Comparison of ENCODE assay signal across 15 cellular contexts in the genomic region with DNA sequence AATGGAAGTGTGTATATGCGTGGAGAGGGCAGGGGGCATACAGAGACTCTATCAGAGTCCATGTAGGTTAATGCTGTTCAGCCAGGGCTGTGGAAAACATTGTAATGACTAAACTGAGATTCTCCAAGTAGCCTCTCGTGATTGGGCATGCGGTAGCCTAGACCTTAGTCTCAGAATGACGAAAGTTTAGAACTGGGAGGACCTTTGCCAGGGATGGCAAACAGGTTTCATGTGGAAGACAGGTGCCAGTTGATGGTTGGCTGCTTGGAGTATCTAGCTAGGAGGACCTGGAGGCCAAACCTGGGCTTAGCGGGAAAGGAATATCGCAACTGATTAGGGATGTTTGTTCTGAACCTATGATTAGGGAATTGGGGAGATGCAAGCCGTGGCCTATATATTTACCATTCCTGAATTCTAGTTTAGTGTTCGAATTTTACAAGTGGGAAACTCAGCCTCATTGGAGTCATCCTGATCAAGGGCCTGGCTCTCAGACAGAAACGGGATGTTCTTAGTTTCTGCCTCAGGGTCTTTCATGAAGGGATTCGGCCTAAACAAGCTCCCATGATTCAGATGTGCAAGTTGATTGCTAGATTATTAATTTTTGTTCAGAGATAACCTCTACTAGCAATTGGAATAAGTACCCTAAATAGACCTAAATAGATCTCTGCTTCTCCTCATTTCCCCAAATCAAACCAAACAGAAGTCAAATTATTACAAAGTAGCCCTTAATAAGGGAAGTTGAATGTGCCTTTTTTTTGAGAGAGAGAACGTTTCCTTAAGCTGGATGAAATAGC. TPM values are rescaled to one million over a fixed set of nuclear protein-coding genes. Genes with fewer than 3 reads are reported as not detected.
DNase-seq lines count a peak whose midpoint lies in the region; ATAC-seq and TF ChIP-seq lines count a peak whose summit lies in the region.
"Had no signal": no experiment of that assay in that cellular context is flagged by ENCODE, and none has a peak within 500 bp of the region (broad histone marks: within the 10 kb centered on the region; RNA-seq: fewer than 3 reads in every experiment).

No MANE protein-coding gene starts in this region.

- H3K23ac ChIP-seq in trophoblast cell (ENCODE audit: low read length) = no peak overlapping the region

- peak in 1 of 2 experiments; percentile 70; a peak in 2 of 4 replicates for TF ChIP-seq EP300 in SK-N-SH (IDR thresholded peaks at IDR 0.05; ENCODE audit: borderline replicate concordance in 1 of 2, low read depth in 1 of 2, low read length in 1 of 2)

- 88% methylated on average over 10 of the region's 11 CpGs for WGBS in SK-N-SH (ENCODE audit: low lambda C conversion rate)
- no CpG with 5 or more reads among the region's 11 CpGs for WGBS in trophoblast cell (ENCODE audit: extremely low coverage, insufficient coverage, insufficient read length)

- H3K27ac ChIP-seq in SK-N-SH (ENCODE audit: low read depth in 2 of 2, low read length in 1 of 2) = peak overlapping the region in 1 of 2 experiments; percentile 74; a peak in 1 of 4 replicates
- H3K27ac ChIP-seq in foreskin keratinocyte = peak overlapping the region; percentile 53
- H3K27ac ChIP-seq in trophoblast cell (ENCODE audit: low read depth, low read length) = no peak overlapping the region
- H3K27ac ChIP-seq in Peyer's patch = no peak overlapping the region
- H3K27ac ChIP-seq: 22Rv1 had no signal

- no peak overlapping the region for H4K12ac ChIP-seq in trophoblast cell (ENCODE audit: low read depth, low read length)

- no peaks in the 10 kb centered on the region for H3K27me3 Mint-ChIP-seq in WTC11 (ENCODE audit: low read depth)
- peaks cover 11% of the 10 kb centered on the region for H3K27me3 Mint-ChIP-seq in activated T-helper 1 cell treated with anti-CD3 and anti-CD28 coated beads, Interleukin-12 subunit alpha, Interleukin-12 subunit beta, Interleukin-2, Interleukin-4 antibody, amounts not matched to agents 30 ng/mL and 10 ng/mL and 1 ng/mL, durations not matched to agents 14 hours and 24 hours and 36 hours (ENCODE audit: insufficient read depth)

- H3K27me3 ChIP-seq in SK-N-SH (ENCODE audit: insufficient read depth) (no peaks in the 10 kb centered on the region), foreskin keratinocyte (no peaks in the 10 kb centered on the region), trophoblast cell (ENCODE audit: insufficient read depth, low read length) (no peaks in the 10 kb centered on the region), Peyer's patch (no peaks in the 10 kb centered on the region)

- H3K4me2 ChIP-seq in SK-N-SH (no peak overlapping the region), trophoblast cell (ENCODE audit: low read length) (no peak overlapping the region)

- POLR2A ChIA-PET in SK-N-SH (lab: Yijun Ruan, JAX) = no interaction called here
- POLR2A ChIA-PET in WTC11 (lab: Charles Lee) = no interaction called here

- no peak overlapping the region for H2BK12ac ChIP-seq in trophoblast cell (ENCODE audit: low read length)

- H3K9me2 ChIP-seq in SK-N-SH = no peaks in the 10 kb centered on the region

- H2BK5ac ChIP-seq in trophoblast cell (ENCODE audit: low read depth, low read length, poor library complexity) = no peak overlapping the region

- H3K36me3 Mint-ChIP-seq in WTC11 = peaks cover 24% of the 10 kb centered on the region
- H3K36me3 Mint-ChIP-seq in activated T-helper 1 cell treated with anti-CD3 and anti-CD28 coated beads, Interleukin-12 subunit alpha, Interleukin-12 subunit beta, Interleukin-2, Interleukin-4 antibody, amounts not matched to agents 30 ng/mL and 10 ng/mL and 1 ng/mL, durations not matched to agents 14 hours and 24 hours and 36 hours (ENCODE audit: low read depth) = no peaks in the 10 kb centered on the region
- H3K36me3 Mint-ChIP-seq: CD14-positive monocyte had no signal

- H4K20me1 ChIP-seq in SK-N-SH (ENCODE audit: insufficient read depth) = no peaks in the 10 kb centered on the region

- TF ChIP-seq POLR2A in Peyer's patch (IDR thresholded peaks at IDR 0.05) = no peak

- no peak overlapping the region for H2AFZ ChIP-seq in SK-N-SH (ENCODE audit: low read depth)
- H2AFZ ChIP-seq in trophoblast cell (ENCODE audit: insufficient read depth, low read length, poor library complexity) = no peak overlapping the region

- H3K4me1 ChIP-seq in SK-N-SH (ENCODE audit: control insufficient read depth in 1 of 2, insufficient read depth in 2 of 2, low read depth in 1 of 2, low read length in 1 of 2) (peaks cover 8 to 22% of the 10 kb centered on the region in 2 experiments; a peak in 2 of 4 replicates), foreskin keratinocyte (peaks cover 15% of the 10 kb centered on the region), trophoblast cell (ENCODE audit: control insufficient read depth in 1 of 2, insufficient read depth in 2 of 2, low read length in 2 of 2) (peaks cover 2 to 4% of the 10 kb centered on the region in 2 experiments), Peyer's patch (peaks cover 0 to 13% (median 0%) of the 10 kb centered on the region in 4 donors)
- H3K4me1 ChIP-seq: Caco-2 had no signal

- H3K9ac ChIP-seq in SK-N-SH = no peak overlapping the region
- H3K9ac ChIP-seq in trophoblast cell (ENCODE audit: low read length) = peak overlapping the region; percentile 44

- TF ChIP-seq CTCF in SK-N-SH (IDR thresholded peaks at IDR 0.05) (no peak), WTC11 (IDR thresholded peaks at IDR 0.05) (no peak), foreskin keratinocyte (conservative IDR thresholded peaks at IDR 0.05) (no peak), Peyer's patch (IDR thresholded peaks at IDR 0.05) (no peak)

- H3K36me3 ChIP-seq in SK-N-SH (replicated peaks in 1 of 2; ENCODE audit: control insufficient read depth in 1 of 2, insufficient read depth in 2 of 2, low read length in 1 of 2) (no peaks in the 10 kb centered on the region), trophoblast cell (ENCODE audit: control insufficient read depth in 1 of 2, insufficient read depth in 2 of 2, low read length in 2 of 2) (peaks cover 0 to 2% of the 10 kb centered on the region in 2 experiments), Peyer's patch (peaks cover 0 to under 1% (median 0%) of the 10 kb centered on the region in 3 donors)

- peaks cover 2% of the 10 kb centered on the region for H3K79me1 ChIP-seq in trophoblast cell (ENCODE audit: low read length)

- TF ChIP-seq RAD21 in SK-N-SH (IDR thresholded peaks at IDR 0.05; ENCODE audit: low read length) = no peak

- no peak overlapping the region for H3K14ac ChIP-seq in trophoblast cell (ENCODE audit: low read length)

- no peak for DNase-seq in SK-N-SH
- DNase-seq in WTC11 (ENCODE audit: low spot score) = no peak
- no peak for DNase-seq in foreskin keratinocyte
- DNase-seq in trophoblast cell = no peak
- no peak for DNase-seq in activated T-helper 1 cell treated with anti-CD3 and anti-CD28 coated beads, Interleukin-12 subunit alpha, Interleukin-12 subunit beta, Interleukin-2, Interleukin-4 antibody, amounts not matched to agents 30 ng/mL and 10 ng/mL and 1 ng/mL, durations not matched to agents 14 hours and 24 hours and 36 hours (ENCODE audit: low spot score)
- no peak for DNase-seq in Peyer's patch
- no peak for DNase-seq in NOMO-1 treated with dmso at 0.1 percent for 144 hours (lab: John Stamatoyannopoulos, UW; ENCODE audit: unreplicated experiment)
- DNase-seq: Caco-2; CD8-positive, alpha-beta T cell; DND-41; GDM1 had no signal

- CTCF ChIA-PET in SK-N-SH (lab: Yijun Ruan, JAX) = interaction anchor here (1.1 kb wide), 1 partner anchor 46 kb away, joined by 3 read pairs; no protein-coding TSS in a partner anchor
- CTCF ChIA-PET in WTC11 (lab: Charles Lee) = interaction anchor here (0.8 kb wide), 1 partner anchor 46 kb away, joined by 3 read pairs; no protein-coding TSS in a partner anchor

- H2BK120ac ChIP-seq in trophoblast cell (ENCODE audit: insufficient read depth, low read length, poor library complexity) = no peak overlapping the region

- ATAC-seq in SK-N-SH treated with all-trans-retinoic acid at 6 μM for 48 hours (no peak), WTC11 (no peak), foreskin keratinocyte (peak; percentile 59)
- ATAC-seq: CD8-positive, alpha-beta T cell; HCT116 had no signal

- H3K18ac ChIP-seq in trophoblast cell (ENCODE audit: low read length) = no peak overlapping the region

- H3K27ac Mint-ChIP-seq in WTC11 = peak overlapping the region; percentile 65
- H3K27ac Mint-ChIP-seq in activated T-helper 1 cell treated with anti-CD3 and anti-CD28 coated beads, Interleukin-12 subunit alpha, Interleukin-12 subunit beta, Interleukin-2, Interleukin-4 antibody, amounts not matched to agents 30 ng/mL and 10 ng/mL and 1 ng/mL, durations not matched to agents 14 hours and 24 hours and 36 hours = no peak overlapping the region
- H3K27ac Mint-ChIP-seq: CD14-positive monocyte; CD8-positive, alpha-beta T cell had no signal

- no peak overlapping the region for H3K4me3 ChIP-seq in SK-N-SH (ENCODE audit: low read depth in 2 of 2, low read length in 1 of 2)
- H3K4me3 ChIP-seq in trophoblast cell (ENCODE audit: low read depth, low read length) = no peak overlapping the region
- H3K4me3 ChIP-seq in Peyer's patch = no peak overlapping the region

- no peaks in the 10 kb centered on the region for H3K9me3 Mint-ChIP-seq in WTC11
- H3K9me3 Mint-ChIP-seq in activated T-helper 1 cell treated with anti-CD3 and anti-CD28 coated beads, Interleukin-12 subunit alpha, Interleukin-12 subunit beta, Interleukin-2, Interleukin-4 antibody, amounts not matched to agents 30 ng/mL and 10 ng/mL and 1 ng/mL, durations not matched to agents 14 hours and 24 hours and 36 hours = no peaks in the 10 kb centered on the region
- H3K9me3 Mint-ChIP-seq: CD14-positive monocyte; CD8-positive, alpha-beta T cell had no signal

- H3K4me3 Mint-ChIP-seq in WTC11 = no peak overlapping the region
- H3K4me3 Mint-ChIP-seq in activated T-helper 1 cell treated with anti-CD3 and anti-CD28 coated beads, Interleukin-12 subunit alpha, Interleukin-12 subunit beta, Interleukin-2, Interleukin-4 antibody, amounts not matched to agents 30 ng/mL and 10 ng/mL and 1 ng/mL, durations not matched to agents 14 hours and 24 hours and 36 hours = no peak overlapping the region
- H3K4me3 Mint-ChIP-seq: CD14-positive monocyte; CD8-positive, alpha-beta T cell had no signal

- H3F3A ChIP-seq in SK-N-SH (replicated peaks; ENCODE audit: insufficient read depth) = peaks cover 12% of the 10 kb centered on the region

- H3K4ac ChIP-seq in trophoblast cell (ENCODE audit: low read depth, low read length) = no peak overlapping the region

- no peak overlapping the region for H2AK5ac ChIP-seq in trophoblast cell (ENCODE audit: low read length)

- intact Hi-C loops in activated T-helper 1 cell treated with anti-CD3 and anti-CD28 coated beads, Interleukin-12 subunit alpha, Interleukin-12 subunit beta, Interleukin-2, Interleukin-4 antibody, amounts not matched to agents 30 ng/mL and 10 ng/mL and 1 ng/mL, durations not matched to agents 14 hours and 24 hours and 36 hours (cut with micrococcal nuclease) = no loop called here

- H4K91ac ChIP-seq in trophoblast cell (ENCODE audit: low read depth, low read length) = no peak overlapping the region

- no peak overlapping the region for H4K8ac ChIP-seq in trophoblast cell (ENCODE audit: low read depth, low read length)

- H3K9me3 ChIP-seq in SK-N-SH = no peaks in the 10 kb centered on the region
- no peaks in the 10 kb centered on the region for H3K9me3 ChIP-seq in trophoblast cell (ENCODE audit: insufficient read depth, low read depth, low read length)
- no peaks in the 10 kb centered on the region for H3K9me3 ChIP-seq in Peyer's patch
- H3K9me3 ChIP-seq: Caco-2 had no signal

- H3K79me2 ChIP-seq in SK-N-SH (ENCODE audit: insufficient read depth) = no peaks in the 10 kb centered on the region
- no peaks in the 10 kb centered on the region for H3K79me2 ChIP-seq in trophoblast cell (ENCODE audit: control insufficient read depth, insufficient read depth, low read length, poor library complexity)

- H3K4me1 Mint-ChIP-seq in WTC11 = peaks cover 31% of the 10 kb centered on the region
- no peaks in the 10 kb centered on the region for H3K4me1 Mint-ChIP-seq in activated T-helper 1 cell treated with anti-CD3 and anti-CD28 coated beads, Interleukin-12 subunit alpha, Interleukin-12 subunit beta, Interleukin-2, Interleukin-4 antibody, amounts not matched to agents 30 ng/mL and 10 ng/mL and 1 ng/mL, durations not matched to agents 14 hours and 24 hours and 36 hours (ENCODE audit: low read depth)

RNA-seq across cellular contexts. Expression of a gene that starts 26.8 kb away (rescaled TPM):
- polyA plus RNA-seq in SK-N-SH (2012; rRNA removed) = 17.7 and 18.4 TPM in 2 replicates
- 18.9 and 19.8 TPM in 2 replicates for polyA plus RNA-seq in SK-N-SH (2012; cell fraction: cytosol; rRNA removed)
- polyA plus RNA-seq in SK-N-SH (2012; cell fraction: nucleus; rRNA removed) = 30.5 and 38.4 TPM in 2 replicates
- total RNA-seq in WTC11 (2021) = 155 to 159 TPM (median 156 TPM) in 3 replicates
- total RNA-seq in foreskin keratinocyte = 126 and 140 TPM in 2 replicates
- polyA plus RNA-seq in foreskin keratinocyte = 57.9 and 59.8 TPM in 2 replicates
- polyA plus RNA-seq in trophoblast cell (2013) = 96.7 and 103 TPM in 2 replicates
- total RNA-seq in activated T-helper 1 cell treated with anti-CD3 and anti-CD28 coated beads, Interleukin-12 subunit alpha, Interleukin-12 subunit beta, Interleukin-2, Interleukin-4 antibody, amounts not matched to agents 30 ng/mL and 10 ng/mL and 1 ng/mL, durations not matched to agents 14 hours and 24 hours and 36 hours = 19.3 and 20.7 TPM in 2 replicates
- total RNA-seq in Peyer's patch = 100 to 1,000 TPM; 102 to 405 (median 263) TPM
